In genomic region chr11:71948314-71949027, GRCh38 we compare ENCODE assay signal across 1 cellular context.
TF ChIP-seq lines count a peak whose summit lies in the region.

No MANE protein-coding gene starts in this region.

TF ChIP-seq in GM12878, 131 proteins besides CTCF, POLR2A, EP300 and RAD21:
- TF ChIP-seq EED (IDR thresholded peaks at IDR 0.05; ENCODE audit: low read depth) (no peak), BHLHE40 (IDR thresholded peaks at IDR 0.05; ENCODE audit: borderline replicate concordance in 1 of 2, low read depth in 2 of 2, low read length in 1 of 2) (peak in 1 of 2 experiments; percentile 6; a peak in 1 of 4 replicates)
